Comparison of ENCODE assay signal across 21 cellular contexts in genomic region chr10:62172465-62172864, GRCh38.
DNase-seq lines count a peak whose midpoint lies in the region; ATAC-seq, FAIRE-seq and TF ChIP-seq lines count a peak whose summit lies in the region.
"Had no signal": no experiment of that assay in that cellular context is flagged by ENCODE, and none has a peak within 500 bp of the region (broad histone marks: within the 10 kb centered on the region; RNA-seq: fewer than 3 reads in every experiment).

No MANE protein-coding gene starts in this region.

- FAIRE-seq in H54 (lab: Jason Lieb, UNC) (peak; percentile 38), K562 (lab: Jason Lieb, UNC) (no peak)
- FAIRE-seq: A549, D721Med, GM12891 had no signal

- no TSS peak for BruUV-seq in K562 (replicated peaks; lab: Mats Ljungman, UMichigan)

- peaks cover 3 to 12% of the 10 kb centered on the region in 2 donors for H3K9me3 Mint-ChIP-seq in effector memory CD8-positive, alpha-beta T cell

- CTCF ChIA-PET in K562 (lab: Yijun Ruan, JAX; ENCODE audit: low intra/inter-chr PET ratio), result no interaction called here

- H3K36me3 ChIP-seq in Karpas-422 (ENCODE audit: insufficient read depth, low read length), result no peaks in the 10 kb centered on the region
- H3K36me3 ChIP-seq in K562 (ENCODE audit: control insufficient read depth, insufficient read depth, low read length), result no peaks in the 10 kb centered on the region
- H3K36me3 ChIP-seq: BE2C; BLaER1 treated with 17β-estradiol and CSF1 and Interleukin-3, amounts not matched to agents 10 nM and 100 nM had no signal

- no peaks in the 10 kb centered on the region for H3K79me2 ChIP-seq in Karpas-422 (ENCODE audit: low read length)
- no peaks in the 10 kb centered on the region for H3K79me2 ChIP-seq in K562 (ENCODE audit: control insufficient read depth, insufficient read depth, low read length)

- H2AFZ ChIP-seq in Karpas-422 (ENCODE audit: low read length), result 0 out of 2 replicates have a peak overlapping the region, but pooled peaks have one; percentile 12
- H2AFZ ChIP-seq in K562 (ENCODE audit: low read depth, low read length), result no peak overlapping the region

- no peak for TF ChIP-seq RAD21 in K562 (CRISPR knock-in tag; conservative IDR thresholded peaks at IDR 0.05 in 1 of 2, IDR thresholded peaks at IDR 0.05 in 1 of 2)

- H3K4me2 ChIP-seq in Karpas-422 (ENCODE audit: low read depth, low read length, poor library complexity, severe bottlenecking), result no peak overlapping the region
- no peak overlapping the region for H3K4me2 ChIP-seq in K562 (ENCODE audit: insufficient read depth, low read length)
- H3K4me2 ChIP-seq: A549; BLaER1 treated with 17β-estradiol and CSF1 and Interleukin-3, amounts not matched to agents 10 nM and 100 nM had no signal

- no peak overlapping the region for H3K27ac Mint-ChIP-seq in effector memory CD8-positive, alpha-beta T cell
- H3K27ac Mint-ChIP-seq: CD14-positive monocyte; CD4-positive, alpha-beta T cell; CD8-positive, alpha-beta memory T cell had no signal

- TF ChIP-seq CTCF in K562 (IDR thresholded peaks at IDR 0.05 in 2 of 3, conservative IDR thresholded peaks at IDR 0.05 in 1 of 3; ENCODE audit: insufficient read depth in 2 of 3, low read depth in 1 of 3, low read length in 3 of 3), result no peak

- H3K4me1 ChIP-seq in Karpas-422 (ENCODE audit: low read length) (peaks cover 15% of the 10 kb centered on the region), K562 (replicated peaks in 1 of 2; ENCODE audit: control insufficient read depth in 2 of 2, insufficient read depth in 2 of 2, low read length in 2 of 2) (no peaks in the 10 kb centered on the region)
- H3K4me1 ChIP-seq: A549, BE2C had no signal

- no peaks in the 10 kb centered on the region for H4K20me1 ChIP-seq in Karpas-422 (ENCODE audit: insufficient read depth, low read depth, low read length)
- no peaks in the 10 kb centered on the region for H4K20me1 ChIP-seq in K562 (replicated peaks; ENCODE audit: control insufficient read depth, insufficient read depth, low read length)
- H4K20me1 ChIP-seq: BLaER1 treated with 17β-estradiol and CSF1 and Interleukin-3, amounts not matched to agents 10 nM and 100 nM had no signal

- H3K4me3 ChIP-seq in Karpas-422 (ENCODE audit: low read length) (no peak overlapping the region), K562 (no peak overlapping the region)
- H3K4me3 ChIP-seq: A549; BLaER1 treated with 17β-estradiol and CSF1 and Interleukin-3, amounts not matched to agents 10 nM and 100 nM had no signal

- DNase-seq in H54 (ENCODE audit: insufficient read length, low spot score) (no peak), Karpas-422 (no peak), K562 (ENCODE audit: extremely low read depth in 1 of 4, low spot score in 3 of 4) (no peak), NCI-H446 (lab: John Stamatoyannopoulos, UW) (no peak)
- DNase-seq in effector memory CD8-positive, alpha-beta T cell, result no peak
- DNase-seq: 8988T; ACHN; AML-193; BE2C; CD4-positive, alpha-beta T cell; CD8-positive, alpha-beta memory T cell; DMS 273 treated with DMSO at 0.1 percent for 48 hours; GDM1; GOT3; H7 had no signal

- ATAC-seq in K562 (no peak), HG02852 (IDR thresholded peaks at IDR 0.05; ENCODE audit: unreplicated experiment) (no peak)
- no peak for ATAC-seq in effector memory CD8-positive, alpha-beta T cell (replicated peaks)
- ATAC-seq: A549 had no signal

- in situ Hi-C loops in K562 (cut with MboI), result no loop called here

- no peaks in the 10 kb centered on the region for H3K9me1 ChIP-seq in K562 (ENCODE audit: control insufficient read depth, insufficient read depth, low read length)

- H3K9me2 ChIP-seq in Karpas-422 (replicated peaks; ENCODE audit: insufficient read depth, low read length), result no peaks in the 10 kb centered on the region

- intact Hi-C loops in K562 (cut with micrococcal nuclease), result no loop called here

- no peak overlapping the region for H3K4me3 Mint-ChIP-seq in effector memory CD8-positive, alpha-beta T cell
- H3K4me3 Mint-ChIP-seq: CD14-positive monocyte; CD4-positive, alpha-beta T cell; CD8-positive, alpha-beta memory T cell had no signal

- no peaks in the 10 kb centered on the region for H3K4me1 Mint-ChIP-seq in effector memory CD8-positive, alpha-beta T cell (ENCODE audit: low read depth in 2 of 2)

- POLR2A ChIA-PET in K562 (lab: Yijun Ruan, JAX), result interaction anchor here (0.6 kb wide), 1 partner anchor 233 kb away, joined by 3 read pairs; no protein-coding TSS in a partner anchor

- H3K27me3 ChIP-seq in Karpas-422 (ENCODE audit: low read length), result no peaks in the 10 kb centered on the region
- H3K27me3 ChIP-seq in K562 (ENCODE audit: control insufficient read depth in 2 of 2, insufficient read depth in 2 of 2, low read length in 2 of 2), result no peaks in the 10 kb centered on the region
- H3K27me3 ChIP-seq: BE2C; BLaER1 treated with 17β-estradiol and CSF1 and Interleukin-3, amounts not matched to agents 10 nM and 100 nM had no signal

- H3K27me3 Mint-ChIP-seq in effector memory CD8-positive, alpha-beta T cell, result no peaks in the 10 kb centered on the region
- H3K27me3 Mint-ChIP-seq: CD4-positive, alpha-beta T cell had no signal

- H3K27ac ChIP-seq in Karpas-422 (ENCODE audit: low read length), result no peak overlapping the region
- no peak overlapping the region for H3K27ac ChIP-seq in K562 (ENCODE audit: extremely low read depth, low read depth, low read length)
- H3K27ac ChIP-seq: A549; BLaER1 treated with 17β-estradiol and CSF1 and Interleukin-3, amounts not matched to agents 10 nM and 100 nM had no signal

- TF ChIP-seq EP300 in K562 (IDR thresholded peaks at IDR 0.05; ENCODE audit: low read length), result no peak

- TF ChIP-seq POLR2A in H54 (IDR thresholded peaks at IDR 0.05; ENCODE audit: low read depth, low read length), result no peak
- no peak for TF ChIP-seq POLR2A in K562 (conservative IDR thresholded peaks at IDR 0.05)

- H3K9ac ChIP-seq in Karpas-422 (ENCODE audit: low read length) (no peak overlapping the region), K562 (ENCODE audit: insufficient read depth in 1 of 2, low read depth in 2 of 2, low read length in 2 of 2) (no peak overlapping the region)
- H3K9ac ChIP-seq: BLaER1 treated with 17β-estradiol and CSF1 and Interleukin-3, amounts not matched to agents 10 nM and 100 nM had no signal

- peaks cover 10% of the 10 kb centered on the region for H3K9me3 ChIP-seq in Karpas-422 (ENCODE audit: low read length)
- no peaks in the 10 kb centered on the region for H3K9me3 ChIP-seq in K562 (replicated peaks; ENCODE audit: control insufficient read depth, insufficient read depth, low read depth, low read length)
- H3K9me3 ChIP-seq: BE2C had no signal

- H3K36me3 Mint-ChIP-seq in effector memory CD8-positive, alpha-beta T cell (ENCODE audit: insufficient read depth), result no peaks in the 10 kb centered on the region

TF ChIP-seq in K562, 482 proteins besides CTCF, POLR2A, EP300 and RAD21:
- TF ChIP-seq ZNF354B (CRISPR knock-in tag; IDR thresholded peaks at IDR 0.05) (peak; percentile 53; the same call in 1 of the 2 replicates), BMI1 (IDR thresholded peaks at IDR 0.05; ENCODE audit: low read length) (no peak), ZMIZ1 (IDR thresholded peaks at IDR 0.05; ENCODE audit: low read depth in 2 of 2, low read length in 2 of 2) (no peak), MYBL2 (IDR thresholded peaks at IDR 0.05; ENCODE audit: low read depth) (no peak), MYBL2 (CRISPR knock-in tag; IDR thresholded peaks at IDR 0.05; ENCODE audit: borderline replicate concordance) (no peak), ZNF512 (tag; IDR thresholded peaks at IDR 0.05) (no peak), ZNF507 (tag; conservative IDR thresholded peaks at IDR 0.05) (peak; percentile 97), HMG20A (CRISPR knock-in tag; conservative IDR thresholded peaks at IDR 0.05) (no peak)
